Comparison of ENCODE assay signal across 17 cellular contexts in genomic region chr1:214027498-214027897, GRCh38. TPM values are rescaled to one million over a fixed set of nuclear protein-coding genes. Genes with fewer than 3 reads are reported as not detected.
"Had no signal": no experiment of that assay in that cellular context is flagged by ENCODE, and none has a peak within 500 bp of the region (broad histone marks: within the 10 kb centered on the region; RNA-seq: fewer than 3 reads in every experiment).

No MANE protein-coding gene starts in this region.

- H3K9ac ChIP-seq: SK-N-SH had no signal

- H3K27ac ChIP-seq: epithelial cell of prostate, gastroesophageal sphincter, VCaP had no signal

- DNase-seq: activated CD4-positive, alpha-beta T cell treated with anti-CD3 and anti-CD28 coated beads for 36 hours; activated CD8-positive, alpha-beta memory T cell treated with anti-CD3 and anti-CD28 coated beads, Interleukin-2, amount 50 U/mL, for 48 hours; activated CD8-positive, alpha-beta T cell treated with anti-CD3 and anti-CD28 coated beads, Interleukin-2, amount 10 ng/mL, durations not matched to agents 7 days and 5 days; activated naive CD4-positive, alpha-beta T cell; activated naive CD8-positive, alpha-beta T cell treated with anti-CD3 and anti-CD28 coated beads, Interleukin-2, amount 50 U/mL, for 24 hours; central memory CD4-positive, alpha-beta T cell; effector memory CD8-positive, alpha-beta T cell; retina; SK-N-SH; small intestine; T-helper 1 cell had no signal

- H3K4me3 ChIP-seq: gastroesophageal sphincter had no signal

- H3K4me3 Mint-ChIP-seq: activated CD4-positive, alpha-beta T cell treated with anti-CD3 and anti-CD28 coated beads for 36 hours; activated CD8-positive, alpha-beta T cell treated with anti-CD3 and anti-CD28 coated beads, Interleukin-2, amount 10 ng/mL, durations not matched to agents 7 days and 5 days; activated naive CD8-positive, alpha-beta T cell treated with anti-CD3 and anti-CD28 coated beads, Interleukin-2, amount 50 U/mL, for 24 hours; activated T-helper 1 cell treated with anti-CD3 and anti-CD28 coated beads, Interleukin-12 subunit alpha, Interleukin-12 subunit beta, Interleukin-2, Interleukin-4 antibody, amounts not matched to agents 30 ng/mL and 10 ng/mL and 1 ng/mL, durations not matched to agents 14 hours and 24 hours and 36 hours; effector memory CD8-positive, alpha-beta T cell; nephron; stimulated activated memory B cell treated with anti-CD40 and anti-IgM and Interleukin-4, amounts not matched to agents 10 μg/mL and 1 μg/mL and 100 μg/mL, for 72 hours had no signal

- H3K4me2 ChIP-seq: SK-N-SH had no signal

- H3K9me3 Mint-ChIP-seq: activated naive CD8-positive, alpha-beta T cell treated with anti-CD3 and anti-CD28 coated beads, Interleukin-2, amount 50 U/mL, for 24 hours; activated T-helper 1 cell treated with anti-CD3 and anti-CD28 coated beads, Interleukin-12 subunit alpha, Interleukin-12 subunit beta, Interleukin-2, Interleukin-4 antibody, amounts not matched to agents 30 ng/mL and 10 ng/mL and 1 ng/mL, durations not matched to agents 14 hours and 24 hours and 36 hours; effector memory CD8-positive, alpha-beta T cell; nephron; stimulated activated memory B cell treated with anti-CD40 and anti-IgM and Interleukin-4, amounts not matched to agents 10 μg/mL and 1 μg/mL and 100 μg/mL, for 72 hours had no signal

- H3K4me1 ChIP-seq: gastroesophageal sphincter had no signal

- FAIRE-seq: small intestine had no signal

- H3K27me3 ChIP-seq: gastroesophageal sphincter had no signal

- H3K36me3 Mint-ChIP-seq: stimulated activated memory B cell treated with anti-CD40 and anti-IgM and Interleukin-4, amounts not matched to agents 10 μg/mL and 1 μg/mL and 100 μg/mL, for 72 hours had no signal

- H3K9me3 ChIP-seq: gastroesophageal sphincter, SK-N-SH had no signal

- H3K27ac Mint-ChIP-seq: activated CD4-positive, alpha-beta T cell treated with anti-CD3 and anti-CD28 coated beads for 36 hours; activated CD8-positive, alpha-beta T cell treated with anti-CD3 and anti-CD28 coated beads, Interleukin-2, amount 10 ng/mL, durations not matched to agents 7 days and 5 days; activated naive CD8-positive, alpha-beta T cell treated with anti-CD3 and anti-CD28 coated beads, Interleukin-2, amount 50 U/mL, for 24 hours; activated T-helper 1 cell treated with anti-CD3 and anti-CD28 coated beads, Interleukin-12 subunit alpha, Interleukin-12 subunit beta, Interleukin-2, Interleukin-4 antibody, amounts not matched to agents 30 ng/mL and 10 ng/mL and 1 ng/mL, durations not matched to agents 14 hours and 24 hours and 36 hours; effector memory CD8-positive, alpha-beta T cell; nephron; stimulated activated memory B cell treated with anti-CD40 and anti-IgM and Interleukin-4, amounts not matched to agents 10 μg/mL and 1 μg/mL and 100 μg/mL, for 72 hours had no signal

- H3K36me3 ChIP-seq: gastroesophageal sphincter had no signal

- H3K4me1 Mint-ChIP-seq: activated CD4-positive, alpha-beta T cell treated with anti-CD3 and anti-CD28 coated beads for 36 hours; activated naive CD8-positive, alpha-beta T cell treated with anti-CD3 and anti-CD28 coated beads, Interleukin-2, amount 50 U/mL, for 24 hours; stimulated activated memory B cell treated with anti-CD40 and anti-IgM and Interleukin-4, amounts not matched to agents 10 μg/mL and 1 μg/mL and 100 μg/mL, for 72 hours had no signal

- ATAC-seq: activated CD4-positive, alpha-beta T cell treated with anti-CD3 and anti-CD28 coated beads for 36 hours; activated CD8-positive, alpha-beta T cell treated with anti-CD3 and anti-CD28 coated beads, Interleukin-2, amount 10 ng/mL, durations not matched to agents 7 days and 5 days; activated naive CD8-positive, alpha-beta T cell treated with anti-CD3 and anti-CD28 coated beads, Interleukin-2, amount 50 U/mL, for 24 hours; effector memory CD8-positive, alpha-beta T cell; gastroesophageal sphincter; stimulated activated memory B cell treated with anti-CD40 and anti-IgM and Interleukin-4, amounts not matched to agents 10 μg/mL and 1 μg/mL and 100 μg/mL, for 72 hours had no signal

RNA-seq across cellular contexts. Expression of gene PROX1, which starts 39.7 kb away (rescaled TPM):
- total RNA-seq: activated CD8-positive, alpha-beta T cell treated with anti-CD3 and anti-CD28 coated beads, Interleukin-2, amount 10 ng/mL, durations not matched to agents 7 days and 5 days; activated T-helper 1 cell treated with anti-CD3 and anti-CD28 coated beads, Interleukin-12 subunit alpha, Interleukin-12 subunit beta, Interleukin-2, Interleukin-4 antibody, amounts not matched to agents 30 ng/mL and 10 ng/mL and 1 ng/mL, durations not matched to agents 14 hours and 24 hours and 36 hours had no signal
